In the genomic region with DNA sequence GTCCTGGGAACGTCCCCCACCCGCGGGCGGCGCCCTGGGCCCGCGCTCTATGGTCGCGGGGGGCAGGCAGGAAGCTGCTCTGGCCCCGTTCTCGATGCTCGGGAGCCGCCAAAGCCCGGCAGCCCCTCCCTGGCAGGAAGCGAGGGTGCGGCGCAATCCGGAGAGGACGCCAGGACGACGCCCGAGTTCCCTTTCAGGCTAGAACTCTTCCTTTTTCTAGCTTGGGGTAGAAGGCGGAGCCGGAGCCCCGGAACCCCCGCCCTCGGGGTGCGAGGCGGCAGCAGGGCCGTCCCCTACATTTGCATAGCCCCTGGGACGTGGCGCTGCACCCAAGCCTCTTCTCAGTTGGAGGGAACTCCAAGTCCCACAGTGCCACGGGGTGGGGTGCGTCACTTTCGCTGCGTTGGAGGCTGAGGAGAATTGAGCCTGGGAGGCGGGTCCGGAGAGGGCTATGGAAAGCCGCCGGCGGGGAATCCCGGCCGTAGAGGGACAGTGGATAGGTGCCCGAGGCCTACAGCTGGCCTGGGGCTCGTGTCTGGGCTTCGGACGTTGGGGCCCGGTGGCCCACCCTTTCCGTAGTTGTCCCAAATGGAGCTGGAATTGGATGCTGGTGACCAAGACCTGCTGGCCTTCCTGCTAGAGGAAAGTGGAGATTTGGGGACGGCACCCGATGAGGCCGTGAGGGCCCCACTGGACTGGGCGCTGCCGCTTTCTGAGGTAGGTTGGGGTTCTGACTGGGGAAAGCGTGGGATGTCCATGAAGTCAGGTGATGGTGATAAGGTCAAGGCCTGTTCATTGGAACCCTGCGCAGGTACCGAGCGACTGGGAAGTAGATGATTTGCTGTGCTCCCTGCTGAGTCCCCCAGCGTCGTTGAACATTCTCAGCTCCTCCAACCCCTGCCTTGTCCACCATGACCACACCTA, we compare ENCODE assay signal across 1 cellular context.
TF ChIP-seq lines count a peak whose summit lies in the region.

A gene with protein sequence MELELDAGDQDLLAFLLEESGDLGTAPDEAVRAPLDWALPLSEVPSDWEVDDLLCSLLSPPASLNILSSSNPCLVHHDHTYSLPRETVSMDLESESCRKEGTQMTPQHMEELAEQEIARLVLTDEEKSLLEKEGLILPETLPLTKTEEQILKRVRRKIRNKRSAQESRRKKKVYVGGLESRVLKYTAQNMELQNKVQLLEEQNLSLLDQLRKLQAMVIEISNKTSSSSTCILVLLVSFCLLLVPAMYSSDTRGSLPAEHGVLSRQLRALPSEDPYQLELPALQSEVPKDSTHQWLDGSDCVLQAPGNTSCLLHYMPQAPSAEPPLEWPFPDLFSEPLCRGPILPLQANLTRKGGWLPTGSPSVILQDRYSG (plus strand): TSS at position 482 of the 924 bp plus-strand sequence. CDS start 107 bp downstream, at position 589.
A gene with protein sequence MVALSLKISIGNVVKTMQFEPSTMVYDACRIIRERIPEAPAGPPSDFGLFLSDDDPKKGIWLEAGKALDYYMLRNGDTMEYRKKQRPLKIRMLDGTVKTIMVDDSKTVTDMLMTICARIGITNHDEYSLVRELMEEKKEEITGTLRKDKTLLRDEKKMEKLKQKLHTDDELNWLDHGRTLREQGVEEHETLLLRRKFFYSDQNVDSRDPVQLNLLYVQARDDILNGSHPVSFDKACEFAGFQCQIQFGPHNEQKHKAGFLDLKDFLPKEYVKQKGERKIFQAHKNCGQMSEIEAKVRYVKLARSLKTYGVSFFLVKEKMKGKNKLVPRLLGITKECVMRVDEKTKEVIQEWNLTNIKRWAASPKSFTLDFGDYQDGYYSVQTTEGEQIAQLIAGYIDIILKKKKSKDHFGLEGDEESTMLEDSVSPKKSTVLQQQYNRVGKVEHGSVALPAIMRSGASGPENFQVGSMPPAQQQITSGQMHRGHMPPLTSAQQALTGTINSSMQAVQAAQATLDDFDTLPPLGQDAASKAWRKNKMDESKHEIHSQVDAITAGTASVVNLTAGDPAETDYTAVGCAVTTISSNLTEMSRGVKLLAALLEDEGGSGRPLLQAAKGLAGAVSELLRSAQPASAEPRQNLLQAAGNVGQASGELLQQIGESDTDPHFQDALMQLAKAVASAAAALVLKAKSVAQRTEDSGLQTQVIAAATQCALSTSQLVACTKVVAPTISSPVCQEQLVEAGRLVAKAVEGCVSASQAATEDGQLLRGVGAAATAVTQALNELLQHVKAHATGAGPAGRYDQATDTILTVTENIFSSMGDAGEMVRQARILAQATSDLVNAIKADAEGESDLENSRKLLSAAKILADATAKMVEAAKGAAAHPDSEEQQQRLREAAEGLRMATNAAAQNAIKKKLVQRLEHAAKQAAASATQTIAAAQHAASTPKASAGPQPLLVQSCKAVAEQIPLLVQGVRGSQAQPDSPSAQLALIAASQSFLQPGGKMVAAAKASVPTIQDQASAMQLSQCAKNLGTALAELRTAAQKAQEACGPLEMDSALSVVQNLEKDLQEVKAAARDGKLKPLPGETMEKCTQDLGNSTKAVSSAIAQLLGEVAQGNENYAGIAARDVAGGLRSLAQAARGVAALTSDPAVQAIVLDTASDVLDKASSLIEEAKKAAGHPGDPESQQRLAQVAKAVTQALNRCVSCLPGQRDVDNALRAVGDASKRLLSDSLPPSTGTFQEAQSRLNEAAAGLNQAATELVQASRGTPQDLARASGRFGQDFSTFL (N-terminal part only) (minus strand): TSS at position 11 of the 924 bp plus-strand sequence. CDS start 6,501 bp downstream, outside the sequence.

TF ChIP-seq in HepG2, 621 proteins besides CTCF, POLR2A, EP300 and RAD21 (continued from another document and continues in another):
- TF ChIP-seq, protein P1, sequence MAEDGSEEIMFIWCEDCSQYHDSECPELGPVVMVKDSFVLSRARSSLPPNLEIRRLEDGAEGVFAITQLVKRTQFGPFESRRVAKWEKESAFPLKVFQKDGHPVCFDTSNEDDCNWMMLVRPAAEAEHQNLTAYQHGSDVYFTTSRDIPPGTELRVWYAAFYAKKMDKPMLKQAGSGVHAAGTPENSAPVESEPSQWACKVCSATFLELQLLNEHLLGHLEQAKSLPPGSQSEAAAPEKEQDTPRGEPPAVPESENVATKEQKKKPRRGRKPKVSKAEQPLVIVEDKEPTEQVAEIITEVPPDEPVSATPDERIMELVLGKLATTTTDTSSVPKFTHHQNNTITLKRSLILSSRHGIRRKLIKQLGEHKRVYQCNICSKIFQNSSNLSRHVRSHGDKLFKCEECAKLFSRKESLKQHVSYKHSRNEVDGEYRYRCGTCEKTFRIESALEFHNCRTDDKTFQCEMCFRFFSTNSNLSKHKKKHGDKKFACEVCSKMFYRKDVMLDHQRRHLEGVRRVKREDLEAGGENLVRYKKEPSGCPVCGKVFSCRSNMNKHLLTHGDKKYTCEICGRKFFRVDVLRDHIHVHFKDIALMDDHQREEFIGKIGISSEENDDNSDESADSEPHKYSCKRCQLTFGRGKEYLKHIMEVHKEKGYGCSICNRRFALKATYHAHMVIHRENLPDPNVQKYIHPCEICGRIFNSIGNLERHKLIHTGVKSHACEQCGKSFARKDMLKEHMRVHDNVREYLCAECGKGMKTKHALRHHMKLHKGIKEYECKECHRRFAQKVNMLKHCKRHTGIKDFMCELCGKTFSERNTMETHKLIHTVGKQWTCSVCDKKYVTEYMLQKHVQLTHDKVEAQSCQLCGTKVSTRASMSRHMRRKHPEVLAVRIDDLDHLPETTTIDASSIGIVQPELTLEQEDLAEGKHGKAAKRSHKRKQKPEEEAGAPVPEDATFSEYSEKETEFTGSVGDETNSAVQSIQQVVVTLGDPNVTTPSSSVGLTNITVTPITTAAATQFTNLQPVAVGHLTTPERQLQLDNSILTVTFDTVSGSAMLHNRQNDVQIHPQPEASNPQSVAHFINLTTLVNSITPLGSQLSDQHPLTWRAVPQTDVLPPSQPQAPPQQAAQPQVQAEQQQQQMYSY (CRISPR knock-in tag; IDR thresholded peaks at IDR 0.05), result peak; percentile 89
- TF ChIP-seq YEATS4 (CRISPR knock-in tag; IDR thresholded peaks at IDR 0.05; ENCODE audit: borderline replicate concordance) (peak; percentile 96), SRSF1 (optimal IDR thresholded peaks at IDR 0.05; ENCODE audit: low read depth, low read length) (peak; percentile 74), ISL2 (CRISPR knock-in tag; IDR thresholded peaks at IDR 0.05) (peak; percentile 81), REPIN1 (CRISPR knock-in tag; IDR thresholded peaks at IDR 0.05; ENCODE audit: borderline replicate concordance, low read depth) (peak; percentile 90; the same call in 1 of the 2 replicates), ISX (CRISPR knock-in tag; conservative IDR thresholded peaks at IDR 0.05) (0 out of 2 replicates have a peak, but pooled peaks have one; percentile 47), CHD4 (IDR thresholded peaks at IDR 0.05; ENCODE audit: borderline replicate concordance, low read length) (no peak), HNF4G (IDR thresholded peaks at IDR 0.05; ENCODE audit: borderline replicate concordance, low read depth, low read length) (no peak), HNF4G (CRISPR knock-in tag; IDR thresholded peaks at IDR 0.05; ENCODE audit: borderline replicate concordance, low read depth) (peak; percentile 43; the same call in 1 of the 2 replicates), MTA1 (CRISPR knock-in tag; IDR thresholded peaks at IDR 0.05; ENCODE audit: borderline replicate concordance) (peak; percentile 67; the same call in 1 of the 2 replicates), XRCC5 (optimal IDR thresholded peaks at IDR 0.05; ENCODE audit: low read length) (peak; percentile 40), KDM5B (CRISPR knock-in tag; IDR thresholded peaks at IDR 0.05; ENCODE audit: borderline replicate concordance) (peak; percentile 70), ELF1 (CRISPR knock-in tag; IDR thresholded peaks at IDR 0.05) (peak; percentile 93), ZBTB1 (CRISPR knock-in tag; IDR thresholded peaks at IDR 0.05; ENCODE audit: borderline replicate concordance) (no peak), KDM5A (IDR thresholded peaks at IDR 0.05; ENCODE audit: borderline replicate concordance, low read length) (peak; percentile 66; the same call in 1 of the 2 replicates), NR2C2 (CRISPR knock-in tag; IDR thresholded peaks at IDR 0.05; ENCODE audit: borderline replicate concordance) (peak; percentile 87), ZNF260 (CRISPR knock-in tag; IDR thresholded peaks at IDR 0.05; ENCODE audit: borderline replicate concordance, low read depth) (no peak), MAFG (CRISPR knock-in tag; IDR thresholded peaks at IDR 0.05) (no peak), KMT2A (CRISPR knock-in tag; IDR thresholded peaks at IDR 0.05) (no peak), AHR (CRISPR knock-in tag; IDR thresholded peaks at IDR 0.05) (no peak), MEIS1 (CRISPR knock-in tag; IDR thresholded peaks at IDR 0.05; ENCODE audit: borderline replicate concordance) (peak; percentile 69; the same call in 1 of the 2 replicates), HMGA1 (CRISPR knock-in tag; conservative IDR thresholded peaks at IDR 0.05) (no peak), SMAD3 (CRISPR knock-in tag; IDR thresholded peaks at IDR 0.05) (peak; percentile 88), BHLHE40 (IDR thresholded peaks at IDR 0.05; ENCODE audit: low read length) (no peak), ZNF224 (CRISPR knock-in tag; IDR thresholded peaks at IDR 0.05) (peak; percentile 95), ZNF331 (CRISPR knock-in tag; IDR thresholded peaks at IDR 0.05) (peak; percentile 70; the same call in 1 of the 2 replicates), RFXANK (CRISPR knock-in tag; IDR thresholded peaks at IDR 0.05) (no peak), KAT8 (CRISPR knock-in tag; IDR thresholded peaks at IDR 0.05) (peak; percentile 94), ZNF878 (CRISPR knock-in tag; IDR thresholded peaks at IDR 0.05) (no peak), TMF1 (CRISPR knock-in tag; IDR thresholded peaks at IDR 0.05; ENCODE audit: low read depth) (0 out of 2 replicates have a peak, but pooled peaks have one; percentile 51)
- TF ChIP-seq, protein P2, sequence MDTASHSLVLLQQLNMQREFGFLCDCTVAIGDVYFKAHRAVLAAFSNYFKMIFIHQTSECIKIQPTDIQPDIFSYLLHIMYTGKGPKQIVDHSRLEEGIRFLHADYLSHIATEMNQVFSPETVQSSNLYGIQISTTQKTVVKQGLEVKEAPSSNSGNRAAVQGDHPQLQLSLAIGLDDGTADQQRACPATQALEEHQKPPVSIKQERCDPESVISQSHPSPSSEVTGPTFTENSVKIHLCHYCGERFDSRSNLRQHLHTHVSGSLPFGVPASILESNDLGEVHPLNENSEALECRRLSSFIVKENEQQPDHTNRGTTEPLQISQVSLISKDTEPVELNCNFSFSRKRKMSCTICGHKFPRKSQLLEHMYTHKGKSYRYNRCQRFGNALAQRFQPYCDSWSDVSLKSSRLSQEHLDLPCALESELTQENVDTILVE (CRISPR knock-in tag; IDR thresholded peaks at IDR 0.05), result peak; percentile 99
- TF ChIP-seq, protein P3, sequence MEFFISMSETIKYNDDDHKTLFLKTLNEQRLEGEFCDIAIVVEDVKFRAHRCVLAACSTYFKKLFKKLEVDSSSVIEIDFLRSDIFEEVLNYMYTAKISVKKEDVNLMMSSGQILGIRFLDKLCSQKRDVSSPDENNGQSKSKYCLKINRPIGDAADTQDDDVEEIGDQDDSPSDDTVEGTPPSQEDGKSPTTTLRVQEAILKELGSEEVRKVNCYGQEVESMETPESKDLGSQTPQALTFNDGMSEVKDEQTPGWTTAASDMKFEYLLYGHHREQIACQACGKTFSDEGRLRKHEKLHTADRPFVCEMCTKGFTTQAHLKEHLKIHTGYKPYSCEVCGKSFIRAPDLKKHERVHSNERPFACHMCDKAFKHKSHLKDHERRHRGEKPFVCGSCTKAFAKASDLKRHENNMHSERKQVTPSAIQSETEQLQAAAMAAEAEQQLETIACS (CRISPR knock-in tag; IDR thresholded peaks at IDR 0.05), result peak; percentile 39; the same call in 1 of the 2 replicates
- TF ChIP-seq, protein P4, sequence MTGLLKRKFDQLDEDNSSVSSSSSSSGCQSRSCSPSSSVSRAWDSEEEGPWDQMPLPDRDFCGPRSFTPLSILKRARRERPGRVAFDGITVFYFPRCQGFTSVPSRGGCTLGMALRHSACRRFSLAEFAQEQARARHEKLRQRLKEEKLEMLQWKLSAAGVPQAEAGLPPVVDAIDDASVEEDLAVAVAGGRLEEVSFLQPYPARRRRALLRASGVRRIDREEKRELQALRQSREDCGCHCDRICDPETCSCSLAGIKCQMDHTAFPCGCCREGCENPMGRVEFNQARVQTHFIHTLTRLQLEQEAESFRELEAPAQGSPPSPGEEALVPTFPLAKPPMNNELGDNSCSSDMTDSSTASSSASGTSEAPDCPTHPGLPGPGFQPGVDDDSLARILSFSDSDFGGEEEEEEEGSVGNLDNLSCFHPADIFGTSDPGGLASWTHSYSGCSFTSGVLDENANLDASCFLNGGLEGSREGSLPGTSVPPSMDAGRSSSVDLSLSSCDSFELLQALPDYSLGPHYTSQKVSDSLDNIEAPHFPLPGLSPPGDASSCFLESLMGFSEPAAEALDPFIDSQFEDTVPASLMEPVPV (CRISPR knock-in tag; IDR thresholded peaks at IDR 0.05), result peak; percentile 56; the same call in 1 of the 2 replicates
- TF ChIP-seq, protein P5, sequence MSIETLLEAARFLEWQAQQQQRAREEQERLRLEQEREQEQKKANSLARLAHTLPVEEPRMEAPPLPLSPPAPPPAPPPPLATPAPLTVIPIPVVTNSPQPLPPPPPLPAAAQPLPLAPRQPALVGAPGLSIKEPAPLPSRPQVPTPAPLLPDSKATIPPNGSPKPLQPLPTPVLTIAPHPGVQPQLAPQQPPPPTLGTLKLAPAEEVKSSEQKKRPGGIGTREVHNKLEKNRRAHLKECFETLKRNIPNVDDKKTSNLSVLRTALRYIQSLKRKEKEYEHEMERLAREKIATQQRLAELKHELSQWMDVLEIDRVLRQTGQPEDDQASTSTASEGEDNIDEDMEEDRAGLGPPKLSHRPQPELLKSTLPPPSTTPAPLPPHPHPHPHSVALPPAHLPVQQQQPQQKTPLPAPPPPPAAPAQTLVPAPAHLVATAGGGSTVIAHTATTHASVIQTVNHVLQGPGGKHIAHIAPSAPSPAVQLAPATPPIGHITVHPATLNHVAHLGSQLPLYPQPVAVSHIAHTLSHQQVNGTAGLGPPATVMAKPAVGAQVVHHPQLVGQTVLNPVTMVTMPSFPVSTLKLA (IDR thresholded peaks at IDR 0.05), result peak; percentile 4; the same call in 1 of the 2 replicates
- TF ChIP-seq, protein P6, sequence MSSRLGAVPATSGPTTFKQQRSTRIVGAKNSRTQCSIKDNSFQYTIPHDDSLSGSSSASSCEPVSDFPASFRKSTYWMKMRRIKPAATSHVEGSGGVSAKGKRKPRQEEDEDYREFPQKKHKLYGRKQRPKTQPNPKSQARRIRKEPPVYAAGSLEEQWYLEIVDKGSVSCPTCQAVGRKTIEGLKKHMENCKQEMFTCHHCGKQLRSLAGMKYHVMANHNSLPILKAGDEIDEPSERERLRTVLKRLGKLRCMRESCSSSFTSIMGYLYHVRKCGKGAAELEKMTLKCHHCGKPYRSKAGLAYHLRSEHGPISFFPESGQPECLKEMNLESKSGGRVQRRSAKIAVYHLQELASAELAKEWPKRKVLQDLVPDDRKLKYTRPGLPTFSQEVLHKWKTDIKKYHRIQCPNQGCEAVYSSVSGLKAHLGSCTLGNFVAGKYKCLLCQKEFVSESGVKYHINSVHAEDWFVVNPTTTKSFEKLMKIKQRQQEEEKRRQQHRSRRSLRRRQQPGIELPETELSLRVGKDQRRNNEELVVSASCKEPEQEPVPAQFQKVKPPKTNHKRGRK (CRISPR knock-in tag; IDR thresholded peaks at IDR 0.05), result no peak
- TF ChIP-seq, protein P7, sequence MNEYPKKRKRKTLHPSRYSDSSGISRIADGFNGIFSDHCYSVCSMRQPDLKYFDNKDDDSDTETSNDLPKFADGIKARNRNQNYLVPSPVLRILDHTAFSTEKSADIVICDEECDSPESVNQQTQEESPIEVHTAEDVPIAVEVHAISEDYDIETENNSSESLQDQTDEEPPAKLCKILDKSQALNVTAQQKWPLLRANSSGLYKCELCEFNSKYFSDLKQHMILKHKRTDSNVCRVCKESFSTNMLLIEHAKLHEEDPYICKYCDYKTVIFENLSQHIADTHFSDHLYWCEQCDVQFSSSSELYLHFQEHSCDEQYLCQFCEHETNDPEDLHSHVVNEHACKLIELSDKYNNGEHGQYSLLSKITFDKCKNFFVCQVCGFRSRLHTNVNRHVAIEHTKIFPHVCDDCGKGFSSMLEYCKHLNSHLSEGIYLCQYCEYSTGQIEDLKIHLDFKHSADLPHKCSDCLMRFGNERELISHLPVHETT (CRISPR knock-in tag; conservative IDR thresholded peaks at IDR 0.05), result peak; percentile 97
